In the genomic region with DNA sequence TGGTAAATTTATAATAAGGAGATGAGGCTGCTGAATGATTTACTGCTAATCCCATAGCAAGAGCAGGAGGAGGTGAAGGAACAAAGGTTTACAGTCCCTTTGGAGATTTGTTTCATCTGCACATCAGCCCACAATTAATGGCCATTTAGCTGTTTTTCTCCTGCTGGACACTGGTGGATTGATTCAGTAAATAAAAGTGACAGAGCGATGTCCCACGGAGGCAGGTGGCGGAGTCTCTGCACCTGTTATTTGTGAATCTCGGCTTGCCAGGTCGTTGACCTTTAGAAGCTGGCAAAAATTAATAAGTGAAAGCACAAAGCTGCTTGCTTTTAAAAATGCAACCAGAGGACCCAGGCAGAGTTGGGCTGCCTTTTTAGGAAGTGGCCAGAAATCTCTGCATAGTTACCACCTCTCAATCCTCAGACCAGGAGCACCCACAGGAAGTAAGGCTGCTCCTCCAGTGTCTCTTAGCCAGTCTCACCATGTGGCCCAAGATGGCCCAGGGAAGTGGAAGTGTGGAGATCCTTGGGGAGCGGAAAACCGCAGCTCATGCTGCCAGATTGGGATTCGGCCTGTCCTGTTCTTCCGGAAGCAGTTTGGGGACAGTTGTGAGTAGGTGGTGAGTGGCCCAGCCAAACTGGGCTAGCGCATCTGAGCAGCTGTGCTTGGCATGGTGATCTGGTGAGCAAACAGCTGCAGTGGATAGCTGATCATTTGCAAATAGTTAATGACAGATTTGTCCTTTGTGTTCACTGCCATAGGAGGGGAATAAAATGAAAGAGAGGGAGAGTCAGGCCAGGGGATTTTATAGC, we compare ENCODE assay signal across 1 cellular context.
TF ChIP-seq lines count a peak whose summit lies in the region.

No MANE protein-coding gene starts in this region.

TF ChIP-seq in H1, 55 proteins besides CTCF, POLR2A, EP300 and RAD21:
- TF ChIP-seq, protein P1, sequence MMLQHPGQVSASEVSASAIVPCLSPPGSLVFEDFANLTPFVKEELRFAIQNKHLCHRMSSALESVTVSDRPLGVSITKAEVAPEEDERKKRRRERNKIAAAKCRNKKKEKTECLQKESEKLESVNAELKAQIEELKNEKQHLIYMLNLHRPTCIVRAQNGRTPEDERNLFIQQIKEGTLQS (IDR thresholded peaks at IDR 0.05; ENCODE audit: insufficient read depth, low read depth, low read length) = no peak
- TF ChIP-seq BRCA1 (IDR thresholded peaks at IDR 0.05; ENCODE audit: low read depth, low read length) (no peak), CHD7 (IDR thresholded peaks at IDR 0.05; ENCODE audit: insufficient replicate concordance, low read length) (no peak), SP1 (IDR thresholded peaks at IDR 0.05; ENCODE audit: low read depth, low read length) (no peak), RBBP5 (IDR thresholded peaks at IDR 0.05; ENCODE audit: borderline replicate concordance, low read depth, low read length) (no peak), TAF1 (IDR thresholded peaks at IDR 0.05; ENCODE audit: low read depth, low read length) (no peak), EZH2 (IDR thresholded peaks at IDR 0.05; ENCODE audit: low read depth, low read length, severe bottlenecking) (no peak), SIN3A (conservative IDR thresholded peaks at IDR 0.05 in 1 of 2, IDR thresholded peaks at IDR 0.05 in 1 of 2; ENCODE audit: low read depth in 1 of 2, low read length in 2 of 2) (no peak), SRF (IDR thresholded peaks at IDR 0.05; ENCODE audit: low read depth, low read length) (no peak), CTBP2 (IDR thresholded peaks at IDR 0.05; ENCODE audit: borderline replicate concordance, insufficient read depth, insufficient read length, low read length) (no peak), TAF7 (optimal IDR thresholded peaks at IDR 0.05; ENCODE audit: borderline replicate concordance, low read depth, low read length) (no peak), HDAC2 (IDR thresholded peaks at IDR 0.05; ENCODE audit: borderline replicate concordance in 1 of 2, low read depth in 2 of 2, low read length in 2 of 2) (no peak), TEAD4 (IDR thresholded peaks at IDR 0.05; ENCODE audit: low read depth, low read length) (no peak)
